1 cellular context compared by ENCODE assay signal in genomic region chr5:181173420-181174342, GRCh38.
A peak's percentile ranks its signal among the peaks of the same experiment; 100 is the strongest.
TF ChIP-seq lines count a peak whose summit lies in the region.

No MANE protein-coding gene starts in this region.

TF ChIP-seq in HepG2, 621 proteins besides CTCF, POLR2A, EP300 and RAD21 (continued from another document and continues in another):
- TF ChIP-seq, protein P1, sequence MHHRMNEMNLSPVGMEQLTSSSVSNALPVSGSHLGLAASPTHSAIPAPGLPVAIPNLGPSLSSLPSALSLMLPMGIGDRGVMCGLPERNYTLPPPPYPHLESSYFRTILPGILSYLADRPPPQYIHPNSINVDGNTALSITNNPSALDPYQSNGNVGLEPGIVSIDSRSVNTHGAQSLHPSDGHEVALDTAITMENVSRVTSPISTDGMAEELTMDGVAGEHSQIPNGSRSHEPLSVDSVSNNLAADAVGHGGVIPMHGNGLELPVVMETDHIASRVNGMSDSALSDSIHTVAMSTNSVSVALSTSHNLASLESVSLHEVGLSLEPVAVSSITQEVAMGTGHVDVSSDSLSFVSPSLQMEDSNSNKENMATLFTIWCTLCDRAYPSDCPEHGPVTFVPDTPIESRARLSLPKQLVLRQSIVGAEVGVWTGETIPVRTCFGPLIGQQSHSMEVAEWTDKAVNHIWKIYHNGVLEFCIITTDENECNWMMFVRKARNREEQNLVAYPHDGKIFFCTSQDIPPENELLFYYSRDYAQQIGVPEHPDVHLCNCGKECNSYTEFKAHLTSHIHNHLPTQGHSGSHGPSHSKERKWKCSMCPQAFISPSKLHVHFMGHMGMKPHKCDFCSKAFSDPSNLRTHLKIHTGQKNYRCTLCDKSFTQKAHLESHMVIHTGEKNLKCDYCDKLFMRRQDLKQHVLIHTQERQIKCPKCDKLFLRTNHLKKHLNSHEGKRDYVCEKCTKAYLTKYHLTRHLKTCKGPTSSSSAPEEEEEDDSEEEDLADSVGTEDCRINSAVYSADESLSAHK (CRISPR knock-in tag; IDR thresholded peaks at IDR 0.05; ENCODE audit: borderline replicate concordance) = no peak
- TF ChIP-seq, protein P2, sequence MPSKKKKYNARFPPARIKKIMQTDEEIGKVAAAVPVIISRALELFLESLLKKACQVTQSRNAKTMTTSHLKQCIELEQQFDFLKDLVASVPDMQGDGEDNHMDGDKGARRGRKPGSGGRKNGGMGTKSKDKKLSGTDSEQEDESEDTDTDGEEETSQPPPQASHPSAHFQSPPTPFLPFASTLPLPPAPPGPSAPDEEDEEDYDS (CRISPR knock-in tag; IDR thresholded peaks at IDR 0.05) = peak; percentile 41; the same call in 1 of the 2 replicates
- TF ChIP-seq IRF2 (CRISPR knock-in tag; IDR thresholded peaks at IDR 0.05) = no peak
- TF ChIP-seq, protein P3, sequence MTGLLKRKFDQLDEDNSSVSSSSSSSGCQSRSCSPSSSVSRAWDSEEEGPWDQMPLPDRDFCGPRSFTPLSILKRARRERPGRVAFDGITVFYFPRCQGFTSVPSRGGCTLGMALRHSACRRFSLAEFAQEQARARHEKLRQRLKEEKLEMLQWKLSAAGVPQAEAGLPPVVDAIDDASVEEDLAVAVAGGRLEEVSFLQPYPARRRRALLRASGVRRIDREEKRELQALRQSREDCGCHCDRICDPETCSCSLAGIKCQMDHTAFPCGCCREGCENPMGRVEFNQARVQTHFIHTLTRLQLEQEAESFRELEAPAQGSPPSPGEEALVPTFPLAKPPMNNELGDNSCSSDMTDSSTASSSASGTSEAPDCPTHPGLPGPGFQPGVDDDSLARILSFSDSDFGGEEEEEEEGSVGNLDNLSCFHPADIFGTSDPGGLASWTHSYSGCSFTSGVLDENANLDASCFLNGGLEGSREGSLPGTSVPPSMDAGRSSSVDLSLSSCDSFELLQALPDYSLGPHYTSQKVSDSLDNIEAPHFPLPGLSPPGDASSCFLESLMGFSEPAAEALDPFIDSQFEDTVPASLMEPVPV (CRISPR knock-in tag; IDR thresholded peaks at IDR 0.05) = no peak
- TF ChIP-seq SAFB2 (CRISPR knock-in tag; IDR thresholded peaks at IDR 0.05; ENCODE audit: borderline replicate concordance, low read depth) = no peak
- no peak for TF ChIP-seq ZNF563 (CRISPR knock-in tag; IDR thresholded peaks at IDR 0.05)
- no peak for TF ChIP-seq SCMH1 (CRISPR knock-in tag; IDR thresholded peaks at IDR 0.05; ENCODE audit: borderline replicate concordance)
- no peak for TF ChIP-seq SP1 (IDR thresholded peaks at IDR 0.05)
- 0 out of 2 replicates have a peak, but pooled peaks have one; percentile 10 for TF ChIP-seq SP1 (CRISPR knock-in tag; IDR thresholded peaks at IDR 0.05)
- no peak for TF ChIP-seq HNRNPH1 (optimal IDR thresholded peaks at IDR 0.05; ENCODE audit: low read depth, low read length)
- TF ChIP-seq, protein P4, sequence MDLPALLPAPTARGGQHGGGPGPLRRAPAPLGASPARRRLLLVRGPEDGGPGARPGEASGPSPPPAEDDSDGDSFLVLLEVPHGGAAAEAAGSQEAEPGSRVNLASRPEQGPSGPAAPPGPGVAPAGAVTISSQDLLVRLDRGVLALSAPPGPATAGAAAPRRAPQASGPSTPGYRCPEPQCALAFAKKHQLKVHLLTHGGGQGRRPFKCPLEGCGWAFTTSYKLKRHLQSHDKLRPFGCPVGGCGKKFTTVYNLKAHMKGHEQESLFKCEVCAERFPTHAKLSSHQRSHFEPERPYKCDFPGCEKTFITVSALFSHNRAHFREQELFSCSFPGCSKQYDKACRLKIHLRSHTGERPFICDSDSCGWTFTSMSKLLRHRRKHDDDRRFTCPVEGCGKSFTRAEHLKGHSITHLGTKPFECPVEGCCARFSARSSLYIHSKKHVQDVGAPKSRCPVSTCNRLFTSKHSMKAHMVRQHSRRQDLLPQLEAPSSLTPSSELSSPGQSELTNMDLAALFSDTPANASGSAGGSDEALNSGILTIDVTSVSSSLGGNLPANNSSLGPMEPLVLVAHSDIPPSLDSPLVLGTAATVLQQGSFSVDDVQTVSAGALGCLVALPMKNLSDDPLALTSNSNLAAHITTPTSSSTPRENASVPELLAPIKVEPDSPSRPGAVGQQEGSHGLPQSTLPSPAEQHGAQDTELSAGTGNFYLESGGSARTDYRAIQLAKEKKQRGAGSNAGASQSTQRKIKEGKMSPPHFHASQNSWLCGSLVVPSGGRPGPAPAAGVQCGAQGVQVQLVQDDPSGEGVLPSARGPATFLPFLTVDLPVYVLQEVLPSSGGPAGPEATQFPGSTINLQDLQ (CRISPR knock-in tag; IDR thresholded peaks at IDR 0.05) = no peak
- TF ChIP-seq NRL (CRISPR knock-in tag; IDR thresholded peaks at IDR 0.05; ENCODE audit: borderline replicate concordance) = 0 out of 2 replicates have a peak, but pooled peaks have one; percentile 21
- TF ChIP-seq NBN (conservative IDR thresholded peaks at IDR 0.05) = no peak
- TF ChIP-seq ZNF180 (CRISPR knock-in tag; IDR thresholded peaks at IDR 0.05; ENCODE audit: borderline replicate concordance, low read depth) = no peak
- no peak for TF ChIP-seq KDM6A (CRISPR knock-in tag; IDR thresholded peaks at IDR 0.05; ENCODE audit: low read depth)
- TF ChIP-seq ELF3 (CRISPR knock-in tag; IDR thresholded peaks at IDR 0.05) = no peak
- TF ChIP-seq GATAD1 (CRISPR knock-in tag; IDR thresholded peaks at IDR 0.05) = no peak
- TF ChIP-seq KDM2A (CRISPR knock-in tag; IDR thresholded peaks at IDR 0.05; ENCODE audit: borderline replicate concordance, low read depth) = peak; percentile 37; the same call in 1 of the 2 replicates
- TF ChIP-seq ZFX (CRISPR knock-in tag; IDR thresholded peaks at IDR 0.05; ENCODE audit: low read depth) = no peak
- no peak for TF ChIP-seq NCOA1 (CRISPR knock-in tag; IDR thresholded peaks at IDR 0.05)
- TF ChIP-seq ZNF607 (CRISPR knock-in tag; IDR thresholded peaks at IDR 0.05; ENCODE audit: borderline replicate concordance) = no peak
- TF ChIP-seq SYNCRIP (IDR thresholded peaks at IDR 0.05; ENCODE audit: insufficient read depth, low read depth, low read length) = no peak
- no peak for TF ChIP-seq SNAI1 (CRISPR knock-in tag; IDR thresholded peaks at IDR 0.05; ENCODE audit: borderline replicate concordance)
- no peak for TF ChIP-seq ZBTB40 (IDR thresholded peaks at IDR 0.05)
- TF ChIP-seq ZBTB40 (CRISPR knock-in tag; IDR thresholded peaks at IDR 0.05) = no peak
- TF ChIP-seq ZNF296 (CRISPR knock-in tag; conservative IDR thresholded peaks at IDR 0.05) = no peak
- no peak for TF ChIP-seq FOXP1 (IDR thresholded peaks at IDR 0.05)
- no peak for TF ChIP-seq FOXP1 (CRISPR knock-in tag; IDR thresholded peaks at IDR 0.05)
- TF ChIP-seq KDM5A (IDR thresholded peaks at IDR 0.05; ENCODE audit: borderline replicate concordance, low read length) = no peak
- TF ChIP-seq CREB1 (IDR thresholded peaks at IDR 0.05) = no peak
- peak; percentile 45; the same call in 1 of the 2 replicates for TF ChIP-seq CREB1 (CRISPR knock-in tag; IDR thresholded peaks at IDR 0.05)
- TF ChIP-seq ZNF33B (CRISPR knock-in tag; IDR thresholded peaks at IDR 0.05) = no peak
- TF ChIP-seq TP53 (CRISPR knock-in tag; conservative IDR thresholded peaks at IDR 0.05) = no peak
- TF ChIP-seq ZNF558 (CRISPR knock-in tag; IDR thresholded peaks at IDR 0.05; ENCODE audit: borderline replicate concordance) = no peak
- TF ChIP-seq ZNF335 (CRISPR knock-in tag; IDR thresholded peaks at IDR 0.05) = no peak
- TF ChIP-seq, protein P5, sequence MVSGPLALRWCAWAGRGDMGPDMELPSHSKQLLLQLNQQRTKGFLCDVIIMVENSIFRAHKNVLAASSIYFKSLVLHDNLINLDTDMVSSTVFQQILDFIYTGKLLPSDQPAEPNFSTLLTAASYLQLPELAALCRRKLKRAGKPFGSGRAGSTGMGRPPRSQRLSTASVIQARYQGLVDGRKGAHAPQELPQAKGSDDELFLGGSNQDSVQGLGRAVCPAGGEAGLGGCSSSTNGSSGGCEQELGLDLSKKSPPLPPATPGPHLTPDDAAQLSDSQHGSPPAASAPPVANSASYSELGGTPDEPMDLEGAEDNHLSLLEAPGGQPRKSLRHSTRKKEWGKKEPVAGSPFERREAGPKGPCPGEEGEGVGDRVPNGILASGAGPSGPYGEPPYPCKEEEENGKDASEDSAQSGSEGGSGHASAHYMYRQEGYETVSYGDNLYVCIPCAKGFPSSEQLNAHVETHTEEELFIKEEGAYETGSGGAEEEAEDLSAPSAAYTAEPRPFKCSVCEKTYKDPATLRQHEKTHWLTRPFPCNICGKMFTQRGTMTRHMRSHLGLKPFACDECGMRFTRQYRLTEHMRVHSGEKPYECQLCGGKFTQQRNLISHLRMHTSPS (CRISPR knock-in tag; IDR thresholded peaks at IDR 0.05; ENCODE audit: low read depth) = no peak
- TF ChIP-seq SPEN (CRISPR knock-in tag; IDR thresholded peaks at IDR 0.05; ENCODE audit: low read depth) = 0 out of 2 replicates have a peak, but pooled peaks have one; percentile 21
- peak; percentile 17 for TF ChIP-seq PRPF4 (IDR thresholded peaks at IDR 0.05; ENCODE audit: low read depth, low read length, poor library complexity, severe bottlenecking)
- no peak for TF ChIP-seq MTF2 (CRISPR knock-in tag; IDR thresholded peaks at IDR 0.05; ENCODE audit: borderline replicate concordance)
- no peak for TF ChIP-seq PTBP1 (IDR thresholded peaks at IDR 0.05; ENCODE audit: low read depth, low read length, poor library complexity, severe bottlenecking)
- no peak for TF ChIP-seq ZNF138 (CRISPR knock-in tag; IDR thresholded peaks at IDR 0.05; ENCODE audit: low read depth)
- TF ChIP-seq ZNF124 (CRISPR knock-in tag; IDR thresholded peaks at IDR 0.05) = no peak
- no peak for TF ChIP-seq JARID2 (CRISPR knock-in tag; IDR thresholded peaks at IDR 0.05; ENCODE audit: insufficient replicate concordance)
- TF ChIP-seq KLF11 (CRISPR knock-in tag; IDR thresholded peaks at IDR 0.05) = no peak
- TF ChIP-seq, protein P6, sequence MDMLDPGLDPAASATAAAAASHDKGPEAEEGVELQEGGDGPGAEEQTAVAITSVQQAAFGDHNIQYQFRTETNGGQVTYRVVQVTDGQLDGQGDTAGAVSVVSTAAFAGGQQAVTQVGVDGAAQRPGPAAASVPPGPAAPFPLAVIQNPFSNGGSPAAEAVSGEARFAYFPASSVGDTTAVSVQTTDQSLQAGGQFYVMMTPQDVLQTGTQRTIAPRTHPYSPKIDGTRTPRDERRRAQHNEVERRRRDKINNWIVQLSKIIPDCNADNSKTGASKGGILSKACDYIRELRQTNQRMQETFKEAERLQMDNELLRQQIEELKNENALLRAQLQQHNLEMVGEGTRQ (IDR thresholded peaks at IDR 0.05; ENCODE audit: low read depth, low read length) = no peak
- TF ChIP-seq, protein P6 (CRISPR knock-in tag; IDR thresholded peaks at IDR 0.05; ENCODE audit: borderline replicate concordance) = no peak
- no peak for TF ChIP-seq DMAP1 (CRISPR knock-in tag; IDR thresholded peaks at IDR 0.05)
